Comparison of ENCODE assay signal across 22 cellular contexts in the genomic region with DNA sequence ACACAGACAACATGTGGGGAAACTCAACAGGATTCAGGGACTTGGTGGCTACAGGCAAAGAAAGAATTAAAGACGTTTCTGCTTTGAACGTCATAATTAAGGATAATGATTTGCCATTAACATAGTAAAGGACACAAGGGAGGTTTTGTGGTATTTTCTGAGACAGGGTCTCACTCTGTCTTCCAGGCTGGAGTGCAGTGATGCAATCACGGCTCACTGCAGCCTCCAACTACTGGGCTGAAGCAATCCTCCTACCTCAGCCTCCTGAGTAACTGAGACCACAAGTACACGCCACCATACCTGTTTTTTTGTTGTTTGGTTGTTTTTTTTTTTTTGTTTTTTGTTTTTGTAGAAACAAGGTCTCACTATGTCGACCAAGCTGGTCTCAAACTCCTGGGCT.
"Had no signal": no experiment of that assay in that cellular context is flagged by ENCODE, and none has a peak within 500 bp of the region (broad histone marks: within the 10 kb centered on the region; RNA-seq: fewer than 3 reads in every experiment).

No MANE protein-coding gene starts in this region.

- H3K27me3 ChIP-seq: neural progenitor cell, neutrophil, ovary, right atrium auricular region, spleen, suprapubic skin, tibial artery, upper lobe of right lung had no signal

- H3K9ac ChIP-seq: neural progenitor cell had no signal

- H3K9me3 ChIP-seq: left ventricle myocardium inferior, neutrophil, ovary, right atrium auricular region, spleen, suprapubic skin, thoracic aorta, tibial artery, upper lobe of right lung had no signal

- ATAC-seq: natural killer cell, sciatic nerve, upper lobe of right lung had no signal

- H2AFZ ChIP-seq: neural progenitor cell had no signal

- H3K4me3 ChIP-seq: left ventricle myocardium inferior, lung, neural progenitor cell, ovary, right atrium auricular region, skin epidermis, spleen, suprapubic skin, thoracic aorta, tibial artery, upper lobe of right lung had no signal

- H3K36me3 ChIP-seq: left ventricle myocardium inferior, neural progenitor cell, neutrophil, ovary, right atrium auricular region, spleen, suprapubic skin, thoracic aorta, tibial artery, upper lobe of right lung had no signal

- DNase-seq: islet precursor cell; left ventricle myocardium inferior; mesendoderm; naive B cell; natural killer cell; nephron progenitor cell; occipital lobe; ovary; spleen; stimulated activated CD4-positive, alpha-beta T cell treated with anti-CD3 and anti-CD28 coated beads, Interleukin-4, amount 100 ng/mL, for 24 hours; stimulated activated naive CD4-positive, alpha-beta T cell; tibial artery; upper lobe of right lung had no signal

- H3K4me1 ChIP-seq: neural progenitor cell, suprapubic skin, upper lobe of right lung had no signal

- H3K4me2 ChIP-seq: neural progenitor cell had no signal

- H3K27ac ChIP-seq: left ventricle myocardium inferior, neural progenitor cell, neutrophil, ovary, right atrium auricular region, skin epidermis, suprapubic skin, thoracic aorta, tibial artery, upper lobe of right lung had no signal

- FAIRE-seq: urothelium cell line had no signal
